Comparison of ENCODE assay signal across 8 cellular contexts in the genomic region with DNA sequence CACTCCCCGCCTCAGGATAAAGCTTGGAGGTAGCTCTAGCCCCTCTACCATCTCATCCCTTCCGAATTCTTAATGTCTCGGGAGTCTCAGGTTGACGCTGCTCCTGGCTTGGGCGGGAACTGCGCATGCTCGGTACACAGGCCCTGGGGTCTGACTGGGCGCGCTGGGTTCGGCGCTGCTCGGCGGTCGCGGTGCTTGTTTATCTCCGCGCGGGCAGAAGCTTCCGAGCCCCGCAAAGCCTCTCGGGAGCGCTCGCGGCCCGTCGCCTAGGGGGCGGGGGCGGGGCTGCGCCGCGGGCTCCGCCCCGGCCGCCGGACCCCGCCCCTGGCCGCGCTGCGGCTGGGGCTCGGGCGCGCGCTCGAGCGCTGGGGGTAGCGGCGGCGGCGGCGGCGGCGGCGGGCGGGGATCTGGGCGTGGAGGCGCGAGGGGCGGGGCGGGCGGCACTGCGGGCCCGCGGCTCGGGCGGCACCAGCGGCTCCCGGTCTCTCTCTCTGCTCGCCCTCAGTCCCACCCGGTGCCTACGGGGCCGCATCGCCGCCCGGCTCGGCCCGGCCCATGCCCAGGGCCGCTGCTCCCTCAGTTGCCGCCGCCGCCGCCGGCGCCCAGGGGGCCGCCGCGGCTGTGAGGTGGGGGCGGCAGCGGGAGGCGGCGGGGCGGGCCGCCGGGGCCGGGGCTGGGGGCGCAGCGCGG. TPM values are rescaled to one million over a fixed set of nuclear protein-coding genes. Genes with fewer than 3 reads are reported as not detected.
DNase-seq lines count a peak whose midpoint lies in the region; ATAC-seq and TF ChIP-seq lines count a peak whose summit lies in the region.

A gene (plus strand): TSS at position 443 of the 690 bp plus-strand sequence. CDS start 302 bp downstream, outside the sequence.

- TF ChIP-seq CTCF in AG09309 (IDR thresholded peaks at IDR 0.05; ENCODE audit: control insufficient read depth, insufficient read depth, low read depth, low read length, missing control alignments) = no peak

- DNase-seq in AG09309 (ENCODE audit: low read depth) (peak; percentile 62), NCI-H460 (ENCODE audit: extremely low read depth, low read depth) (peak; percentile 81), cerebellum (ENCODE audit: low spot score) (peak; percentile 90), kidney glomerular epithelial cell (lab: John Stamatoyannopoulos, UW) (peak; percentile 78)
- peak; percentile 76 to 81 for DNase-seq in activated CD4-positive, alpha-beta T cell treated with anti-CD3 and anti-CD28 coated beads for 24 hours (ENCODE audit: low read depth in 2 of 2)
- DNase-seq in stimulated activated CD4-positive, alpha-beta T cell treated with anti-CD3 and anti-CD28 coated beads, Interleukin-15, amount 100 ng/mL, for 48 hours (ENCODE audit: low read depth in 2 of 2) = peak; percentile 83 to 87

- H3K4me3 ChIP-seq in AG09309 (ENCODE audit: control insufficient read depth, low read depth, low read length) = peak within 1 kb of the TSS; percentile 82

- ATAC-seq in HG03378 (IDR thresholded peaks at IDR 0.05; ENCODE audit: unreplicated experiment) = peak; percentile 24

- TF ChIP-seq POLR2A in GM19099 (IDR thresholded peaks at IDR 0.05; ENCODE audit: extremely low read depth, insufficient read length, low read depth) = peak; percentile 78

RNA-seq across cellular contexts. Expression of the gene that starts here (rescaled TPM):
- 15.8 and 17.5 TPM in 2 replicates for total RNA-seq in NCI-H460 (2014; rRNA removed; shearing (Covaris generic))
- 8.6 and 10.2 TPM in 2 replicates for polyA plus RNA-seq in NCI-H460 (2014; cell fraction: nucleus; rRNA removed)
- total RNA-seq in cerebellum = 92.8 TPM

Comparison
In these comparisons a context has a peak if more than half of its experiments do, and no peak if none do; other contexts are left out.
1. Peak in every context shown above with its lines: DNase-seq, ATAC-seq and H3K4me3 ChIP-seq.